1 cellular context compared by ENCODE assay signal in the genomic region with DNA sequence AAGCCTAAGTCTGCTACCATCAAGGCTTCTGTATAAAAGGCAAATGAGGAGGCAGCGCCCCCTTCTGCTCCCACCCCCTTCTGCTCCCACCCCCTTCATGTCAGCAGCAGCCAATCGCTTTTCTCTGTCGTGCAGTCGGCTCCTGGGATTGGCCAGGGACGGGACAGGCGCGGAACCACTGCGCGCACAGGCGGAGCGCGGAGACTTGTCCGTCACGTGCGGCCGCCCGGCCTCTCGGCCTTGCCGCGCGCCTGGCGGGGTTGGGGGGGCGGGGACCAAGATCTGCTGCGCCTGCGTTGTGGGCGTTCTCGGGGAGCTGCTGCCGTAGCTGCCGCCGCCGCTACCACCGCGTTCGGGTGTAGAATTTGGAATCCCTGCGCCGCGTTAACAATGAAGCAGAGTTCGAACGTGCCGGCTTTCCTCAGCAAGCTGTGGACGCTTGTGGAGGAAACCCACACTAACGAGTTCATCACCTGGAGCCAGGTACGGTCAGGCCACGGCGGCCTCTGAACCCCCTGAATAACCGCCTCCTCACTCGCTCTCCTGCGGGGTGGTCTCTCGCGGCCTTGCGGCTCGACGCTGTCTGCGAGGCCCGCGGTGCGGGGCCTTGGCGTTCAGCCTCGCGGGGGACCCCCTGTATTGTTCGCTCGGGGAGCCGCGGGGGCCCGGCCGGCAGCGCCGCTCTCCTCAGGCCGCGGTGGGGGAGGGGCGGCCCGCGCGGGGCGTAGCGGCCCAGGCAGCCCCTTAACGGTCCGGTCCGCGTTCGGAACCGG.
TF ChIP-seq lines count a peak whose summit lies in the region.

A gene with protein sequence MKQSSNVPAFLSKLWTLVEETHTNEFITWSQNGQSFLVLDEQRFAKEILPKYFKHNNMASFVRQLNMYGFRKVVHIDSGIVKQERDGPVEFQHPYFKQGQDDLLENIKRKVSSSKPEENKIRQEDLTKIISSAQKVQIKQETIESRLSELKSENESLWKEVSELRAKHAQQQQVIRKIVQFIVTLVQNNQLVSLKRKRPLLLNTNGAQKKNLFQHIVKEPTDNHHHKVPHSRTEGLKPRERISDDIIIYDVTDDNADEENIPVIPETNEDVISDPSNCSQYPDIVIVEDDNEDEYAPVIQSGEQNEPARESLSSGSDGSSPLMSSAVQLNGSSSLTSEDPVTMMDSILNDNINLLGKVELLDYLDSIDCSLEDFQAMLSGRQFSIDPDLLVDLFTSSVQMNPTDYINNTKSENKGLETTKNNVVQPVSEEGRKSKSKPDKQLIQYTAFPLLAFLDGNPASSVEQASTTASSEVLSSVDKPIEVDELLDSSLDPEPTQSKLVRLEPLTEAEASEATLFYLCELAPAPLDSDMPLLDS (plus strand): TSS at position 305 of the 773 bp plus-strand sequence. CDS start 86 bp downstream, at position 391.

TF ChIP-seq in HepG2, 621 proteins besides CTCF, POLR2A, EP300 and RAD21 (continued from another document and continues in another):
- TF ChIP-seq, protein P1, sequence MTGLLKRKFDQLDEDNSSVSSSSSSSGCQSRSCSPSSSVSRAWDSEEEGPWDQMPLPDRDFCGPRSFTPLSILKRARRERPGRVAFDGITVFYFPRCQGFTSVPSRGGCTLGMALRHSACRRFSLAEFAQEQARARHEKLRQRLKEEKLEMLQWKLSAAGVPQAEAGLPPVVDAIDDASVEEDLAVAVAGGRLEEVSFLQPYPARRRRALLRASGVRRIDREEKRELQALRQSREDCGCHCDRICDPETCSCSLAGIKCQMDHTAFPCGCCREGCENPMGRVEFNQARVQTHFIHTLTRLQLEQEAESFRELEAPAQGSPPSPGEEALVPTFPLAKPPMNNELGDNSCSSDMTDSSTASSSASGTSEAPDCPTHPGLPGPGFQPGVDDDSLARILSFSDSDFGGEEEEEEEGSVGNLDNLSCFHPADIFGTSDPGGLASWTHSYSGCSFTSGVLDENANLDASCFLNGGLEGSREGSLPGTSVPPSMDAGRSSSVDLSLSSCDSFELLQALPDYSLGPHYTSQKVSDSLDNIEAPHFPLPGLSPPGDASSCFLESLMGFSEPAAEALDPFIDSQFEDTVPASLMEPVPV (CRISPR knock-in tag; IDR thresholded peaks at IDR 0.05), result peak; percentile 44; the same call in 1 of the 2 replicates
- TF ChIP-seq, protein P2, sequence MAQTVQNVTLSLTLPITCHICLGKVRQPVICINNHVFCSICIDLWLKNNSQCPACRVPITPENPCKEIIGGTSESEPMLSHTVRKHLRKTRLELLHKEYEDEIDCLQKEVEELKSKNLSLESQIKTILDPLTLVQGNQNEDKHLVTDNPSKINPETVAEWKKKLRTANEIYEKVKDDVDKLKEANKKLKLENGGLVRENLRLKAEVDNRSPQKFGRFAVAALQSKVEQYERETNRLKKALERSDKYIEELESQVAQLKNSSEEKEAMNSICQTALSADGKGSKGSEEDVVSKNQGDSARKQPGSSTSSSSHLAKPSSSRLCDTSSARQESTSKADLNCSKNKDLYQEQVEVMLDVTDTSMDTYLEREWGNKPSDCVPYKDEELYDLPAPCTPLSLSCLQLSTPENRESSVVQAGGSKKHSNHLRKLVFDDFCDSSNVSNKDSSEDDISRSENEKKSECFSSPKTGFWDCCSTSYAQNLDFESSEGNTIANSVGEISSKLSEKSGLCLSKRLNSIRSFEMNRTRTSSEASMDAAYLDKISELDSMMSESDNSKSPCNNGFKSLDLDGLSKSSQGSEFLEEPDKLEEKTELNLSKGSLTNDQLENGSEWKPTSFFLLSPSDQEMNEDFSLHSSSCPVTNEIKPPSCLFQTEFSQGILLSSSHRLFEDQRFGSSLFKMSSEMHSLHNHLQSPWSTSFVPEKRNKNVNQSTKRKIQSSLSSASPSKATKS (CRISPR knock-in tag; IDR thresholded peaks at IDR 0.05), result no peak
- TF ChIP-seq HNRNPUL1 (IDR thresholded peaks at IDR 0.05; ENCODE audit: low read depth, low read length) (no peak), ZKSCAN1 (IDR thresholded peaks at IDR 0.05; ENCODE audit: low read length) (no peak), ZNF451 (CRISPR knock-in tag; IDR thresholded peaks at IDR 0.05) (0 out of 2 replicates have a peak, but pooled peaks have one; percentile 54), TOE1 (CRISPR knock-in tag; IDR thresholded peaks at IDR 0.05) (no peak), ZFYVE20 (CRISPR knock-in tag; IDR thresholded peaks at IDR 0.05; ENCODE audit: borderline replicate concordance, low read depth) (0 out of 2 replicates have a peak, but pooled peaks have one; percentile 82), ZNF326 (CRISPR knock-in tag; IDR thresholded peaks at IDR 0.05; ENCODE audit: borderline replicate concordance) (no peak), CAMTA2 (CRISPR knock-in tag; IDR thresholded peaks at IDR 0.05; ENCODE audit: borderline replicate concordance) (no peak), JARID2 (CRISPR knock-in tag; IDR thresholded peaks at IDR 0.05; ENCODE audit: insufficient replicate concordance) (no peak), STAT5B (CRISPR knock-in tag; IDR thresholded peaks at IDR 0.05) (no peak), ZNF446 (CRISPR knock-in tag; IDR thresholded peaks at IDR 0.05) (no peak; the same call in 1 of the 2 replicates), GABPB1 (CRISPR knock-in tag; IDR thresholded peaks at IDR 0.05) (peak; percentile 72; the same call in 1 of the 2 replicates), RFX3 (CRISPR knock-in tag; IDR thresholded peaks at IDR 0.05) (no peak), ZNF605 (CRISPR knock-in tag; IDR thresholded peaks at IDR 0.05) (peak; percentile 94), ZFP36L1 (CRISPR knock-in tag; IDR thresholded peaks at IDR 0.05) (peak; percentile 89), RARA (CRISPR knock-in tag; IDR thresholded peaks at IDR 0.05) (no peak), NFE2 (CRISPR knock-in tag; IDR thresholded peaks at IDR 0.05) (no peak), ELF1 (CRISPR knock-in tag; IDR thresholded peaks at IDR 0.05) (no peak), ZNF260 (CRISPR knock-in tag; IDR thresholded peaks at IDR 0.05; ENCODE audit: borderline replicate concordance, low read depth) (no peak), RFX1 (IDR thresholded peaks at IDR 0.05) (no peak), NFE2L1 (CRISPR knock-in tag; IDR thresholded peaks at IDR 0.05; ENCODE audit: borderline replicate concordance) (0 out of 2 replicates have a peak, but pooled peaks have one; percentile 83), ZNF556 (CRISPR knock-in tag; IDR thresholded peaks at IDR 0.05; ENCODE audit: borderline replicate concordance) (no peak; the same call in none of the 2 replicates), KLF6 (CRISPR knock-in tag; IDR thresholded peaks at IDR 0.05) (peak; percentile 78), ZNF317 (CRISPR knock-in tag; IDR thresholded peaks at IDR 0.05) (peak; percentile 61; the same call in 1 of the 2 replicates), TCF7 (IDR thresholded peaks at IDR 0.05; ENCODE audit: low read depth) (no peak), GFI1 (CRISPR knock-in tag; IDR thresholded peaks at IDR 0.05; ENCODE audit: borderline replicate concordance) (peak; percentile 56; the same call in 1 of the 2 replicates), BORCS8-MEF2B (CRISPR knock-in tag; IDR thresholded peaks at IDR 0.05) (peak; percentile 93)
- TF ChIP-seq, protein P3, sequence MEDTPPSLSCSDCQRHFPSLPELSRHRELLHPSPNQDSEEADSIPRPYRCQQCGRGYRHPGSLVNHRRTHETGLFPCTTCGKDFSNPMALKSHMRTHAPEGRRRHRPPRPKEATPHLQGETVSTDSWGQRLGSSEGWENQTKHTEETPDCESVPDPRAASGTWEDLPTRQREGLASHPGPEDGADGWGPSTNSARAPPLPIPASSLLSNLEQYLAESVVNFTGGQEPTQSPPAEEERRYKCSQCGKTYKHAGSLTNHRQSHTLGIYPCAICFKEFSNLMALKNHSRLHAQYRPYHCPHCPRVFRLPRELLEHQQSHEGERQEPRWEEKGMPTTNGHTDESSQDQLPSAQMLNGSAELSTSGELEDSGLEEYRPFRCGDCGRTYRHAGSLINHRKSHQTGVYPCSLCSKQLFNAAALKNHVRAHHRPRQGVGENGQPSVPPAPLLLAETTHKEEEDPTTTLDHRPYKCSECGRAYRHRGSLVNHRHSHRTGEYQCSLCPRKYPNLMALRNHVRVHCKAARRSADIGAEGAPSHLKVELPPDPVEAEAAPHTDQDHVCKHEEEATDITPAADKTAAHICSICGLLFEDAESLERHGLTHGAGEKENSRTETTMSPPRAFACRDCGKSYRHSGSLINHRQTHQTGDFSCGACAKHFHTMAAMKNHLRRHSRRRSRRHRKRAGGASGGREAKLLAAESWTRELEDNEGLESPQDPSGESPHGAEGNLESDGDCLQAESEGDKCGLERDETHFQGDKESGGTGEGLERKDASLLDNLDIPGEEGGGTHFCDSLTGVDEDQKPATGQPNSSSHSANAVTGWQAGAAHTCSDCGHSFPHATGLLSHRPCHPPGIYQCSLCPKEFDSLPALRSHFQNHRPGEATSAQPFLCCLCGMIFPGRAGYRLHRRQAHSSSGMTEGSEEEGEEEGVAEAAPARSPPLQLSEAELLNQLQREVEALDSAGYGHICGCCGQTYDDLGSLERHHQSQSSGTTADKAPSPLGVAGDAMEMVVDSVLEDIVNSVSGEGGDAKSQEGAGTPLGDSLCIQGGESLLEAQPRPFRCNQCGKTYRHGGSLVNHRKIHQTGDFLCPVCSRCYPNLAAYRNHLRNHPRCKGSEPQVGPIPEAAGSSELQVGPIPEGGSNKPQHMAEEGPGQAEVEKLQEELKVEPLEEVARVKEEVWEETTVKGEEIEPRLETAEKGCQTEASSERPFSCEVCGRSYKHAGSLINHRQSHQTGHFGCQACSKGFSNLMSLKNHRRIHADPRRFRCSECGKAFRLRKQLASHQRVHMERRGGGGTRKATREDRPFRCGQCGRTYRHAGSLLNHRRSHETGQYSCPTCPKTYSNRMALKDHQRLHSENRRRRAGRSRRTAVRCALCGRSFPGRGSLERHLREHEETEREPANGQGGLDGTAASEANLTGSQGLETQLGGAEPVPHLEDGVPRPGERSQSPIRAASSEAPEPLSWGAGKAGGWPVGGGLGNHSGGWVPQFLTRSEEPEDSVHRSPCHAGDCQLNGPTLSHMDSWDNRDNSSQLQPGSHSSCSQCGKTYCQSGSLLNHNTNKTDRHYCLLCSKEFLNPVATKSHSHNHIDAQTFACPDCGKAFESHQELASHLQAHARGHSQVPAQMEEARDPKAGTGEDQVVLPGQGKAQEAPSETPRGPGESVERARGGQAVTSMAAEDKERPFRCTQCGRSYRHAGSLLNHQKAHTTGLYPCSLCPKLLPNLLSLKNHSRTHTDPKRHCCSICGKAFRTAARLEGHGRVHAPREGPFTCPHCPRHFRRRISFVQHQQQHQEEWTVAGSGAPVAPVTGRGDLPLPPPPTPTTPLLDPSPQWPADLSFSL (CRISPR knock-in tag; IDR thresholded peaks at IDR 0.05), result no peak; the same call in 1 of the 2 replicates
- TF ChIP-seq, protein P4, sequence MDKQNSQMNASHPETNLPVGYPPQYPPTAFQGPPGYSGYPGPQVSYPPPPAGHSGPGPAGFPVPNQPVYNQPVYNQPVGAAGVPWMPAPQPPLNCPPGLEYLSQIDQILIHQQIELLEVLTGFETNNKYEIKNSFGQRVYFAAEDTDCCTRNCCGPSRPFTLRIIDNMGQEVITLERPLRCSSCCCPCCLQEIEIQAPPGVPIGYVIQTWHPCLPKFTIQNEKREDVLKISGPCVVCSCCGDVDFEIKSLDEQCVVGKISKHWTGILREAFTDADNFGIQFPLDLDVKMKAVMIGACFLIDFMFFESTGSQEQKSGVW (CRISPR knock-in tag; IDR thresholded peaks at IDR 0.05; ENCODE audit: borderline replicate concordance), result no peak
- TF ChIP-seq, protein P5, sequence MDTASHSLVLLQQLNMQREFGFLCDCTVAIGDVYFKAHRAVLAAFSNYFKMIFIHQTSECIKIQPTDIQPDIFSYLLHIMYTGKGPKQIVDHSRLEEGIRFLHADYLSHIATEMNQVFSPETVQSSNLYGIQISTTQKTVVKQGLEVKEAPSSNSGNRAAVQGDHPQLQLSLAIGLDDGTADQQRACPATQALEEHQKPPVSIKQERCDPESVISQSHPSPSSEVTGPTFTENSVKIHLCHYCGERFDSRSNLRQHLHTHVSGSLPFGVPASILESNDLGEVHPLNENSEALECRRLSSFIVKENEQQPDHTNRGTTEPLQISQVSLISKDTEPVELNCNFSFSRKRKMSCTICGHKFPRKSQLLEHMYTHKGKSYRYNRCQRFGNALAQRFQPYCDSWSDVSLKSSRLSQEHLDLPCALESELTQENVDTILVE (CRISPR knock-in tag; IDR thresholded peaks at IDR 0.05), result no peak
- TF ChIP-seq, protein P6, sequence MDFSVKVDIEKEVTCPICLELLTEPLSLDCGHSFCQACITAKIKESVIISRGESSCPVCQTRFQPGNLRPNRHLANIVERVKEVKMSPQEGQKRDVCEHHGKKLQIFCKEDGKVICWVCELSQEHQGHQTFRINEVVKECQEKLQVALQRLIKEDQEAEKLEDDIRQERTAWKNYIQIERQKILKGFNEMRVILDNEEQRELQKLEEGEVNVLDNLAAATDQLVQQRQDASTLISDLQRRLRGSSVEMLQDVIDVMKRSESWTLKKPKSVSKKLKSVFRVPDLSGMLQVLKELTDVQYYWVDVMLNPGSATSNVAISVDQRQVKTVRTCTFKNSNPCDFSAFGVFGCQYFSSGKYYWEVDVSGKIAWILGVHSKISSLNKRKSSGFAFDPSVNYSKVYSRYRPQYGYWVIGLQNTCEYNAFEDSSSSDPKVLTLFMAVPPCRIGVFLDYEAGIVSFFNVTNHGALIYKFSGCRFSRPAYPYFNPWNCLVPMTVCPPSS (IDR thresholded peaks at IDR 0.05), result no peak
- TF ChIP-seq, protein P7, sequence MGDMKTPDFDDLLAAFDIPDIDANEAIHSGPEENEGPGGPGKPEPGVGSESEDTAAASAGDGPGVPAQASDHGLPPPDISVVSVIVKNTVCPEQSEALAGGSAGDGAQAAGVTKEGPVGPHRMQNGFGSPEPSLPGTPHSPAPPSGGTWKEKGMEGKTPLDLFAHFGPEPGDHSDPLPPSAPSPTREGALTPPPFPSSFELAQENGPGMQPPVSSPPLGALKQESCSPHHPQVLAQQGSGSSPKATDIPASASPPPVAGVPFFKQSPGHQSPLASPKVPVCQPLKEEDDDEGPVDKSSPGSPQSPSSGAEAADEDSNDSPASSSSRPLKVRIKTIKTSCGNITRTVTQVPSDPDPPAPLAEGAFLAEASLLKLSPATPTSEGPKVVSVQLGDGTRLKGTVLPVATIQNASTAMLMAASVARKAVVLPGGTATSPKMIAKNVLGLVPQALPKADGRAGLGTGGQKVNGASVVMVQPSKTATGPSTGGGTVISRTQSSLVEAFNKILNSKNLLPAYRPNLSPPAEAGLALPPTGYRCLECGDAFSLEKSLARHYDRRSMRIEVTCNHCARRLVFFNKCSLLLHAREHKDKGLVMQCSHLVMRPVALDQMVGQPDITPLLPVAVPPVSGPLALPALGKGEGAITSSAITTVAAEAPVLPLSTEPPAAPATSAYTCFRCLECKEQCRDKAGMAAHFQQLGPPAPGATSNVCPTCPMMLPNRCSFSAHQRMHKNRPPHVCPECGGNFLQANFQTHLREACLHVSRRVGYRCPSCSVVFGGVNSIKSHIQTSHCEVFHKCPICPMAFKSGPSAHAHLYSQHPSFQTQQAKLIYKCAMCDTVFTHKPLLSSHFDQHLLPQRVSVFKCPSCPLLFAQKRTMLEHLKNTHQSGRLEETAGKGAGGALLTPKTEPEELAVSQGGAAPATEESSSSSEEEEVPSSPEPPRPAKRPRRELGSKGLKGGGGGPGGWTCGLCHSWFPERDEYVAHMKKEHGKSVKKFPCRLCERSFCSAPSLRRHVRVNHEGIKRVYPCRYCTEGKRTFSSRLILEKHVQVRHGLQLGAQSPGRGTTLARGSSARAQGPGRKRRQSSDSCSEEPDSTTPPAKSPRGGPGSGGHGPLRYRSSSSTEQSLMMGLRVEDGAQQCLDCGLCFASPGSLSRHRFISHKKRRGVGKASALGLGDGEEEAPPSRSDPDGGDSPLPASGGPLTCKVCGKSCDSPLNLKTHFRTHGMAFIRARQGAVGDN (CRISPR knock-in tag; IDR thresholded peaks at IDR 0.05), result peak; percentile 93
- TF ChIP-seq, protein P8, sequence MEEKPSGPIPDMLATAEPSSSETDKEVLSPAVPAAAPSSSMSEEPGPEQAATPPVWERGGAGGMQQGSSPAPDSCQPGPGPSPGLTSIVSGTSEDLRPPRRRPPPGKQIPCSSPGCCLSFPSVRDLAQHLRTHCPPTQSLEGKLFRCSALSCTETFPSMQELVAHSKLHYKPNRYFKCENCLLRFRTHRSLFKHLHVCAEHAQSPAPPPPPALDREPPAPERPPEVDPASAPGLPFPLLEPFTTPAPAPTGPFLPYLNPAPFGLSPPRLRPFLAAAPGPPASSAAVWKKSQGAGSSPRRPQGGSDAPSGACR (CRISPR knock-in tag; IDR thresholded peaks at IDR 0.05), result 0 out of 2 replicates have a peak, but pooled peaks have one; percentile 44
